In the genomic region with DNA sequence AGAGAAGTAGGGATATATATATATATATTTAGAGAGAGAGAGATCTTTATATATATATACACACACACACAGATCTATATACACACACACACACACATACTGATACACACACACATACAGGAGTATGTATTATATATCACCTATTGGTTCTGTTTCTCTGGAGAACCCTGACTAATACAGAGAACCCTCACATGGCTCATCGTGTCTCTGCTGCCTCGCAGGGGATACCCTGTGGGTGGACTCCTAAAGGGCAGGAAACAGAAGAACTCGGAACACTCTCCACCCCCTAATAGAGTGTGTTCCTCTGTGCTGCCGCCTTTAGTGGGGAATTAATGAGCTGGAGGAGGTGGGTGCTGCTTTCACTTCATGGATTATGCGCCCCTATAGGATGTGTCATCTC, we compare ENCODE assay signal across 22 cellular contexts.
DNase-seq lines count a peak whose midpoint lies in the region; ATAC-seq lines count a peak whose summit lies in the region.
"Had no signal": no experiment of that assay in that cellular context is flagged by ENCODE, and none has a peak within 500 bp of the region (broad histone marks: within the 10 kb centered on the region; RNA-seq: fewer than 3 reads in every experiment).

No MANE protein-coding gene starts in this region.

- H3K27me3 Mint-ChIP-seq in activated CD4-positive, alpha-beta memory T cell treated with anti-CD3 and anti-CD28 coated beads for 36 hours, result peaks cover 9% of the 10 kb centered on the region
- peaks cover 11% of the 10 kb centered on the region for H3K27me3 Mint-ChIP-seq in activated CD4-positive, alpha-beta memory T cell treated with anti-CD3 and anti-CD28 coated beads, Interleukin-2, amount 10 ng/mL, durations not matched to agents 7 days and 5 days
- peaks cover 21% of the 10 kb centered on the region for H3K27me3 Mint-ChIP-seq in activated T-helper 17 cell treated with anti-CD3 and anti-CD28 coated beads, Interleukin-2, amount 50 U/mL, for 72 hours
- H3K27me3 Mint-ChIP-seq: CD4-positive, alpha-beta T cell had no signal

- no peaks in the 10 kb centered on the region for H3K4me1 Mint-ChIP-seq in activated CD4-positive, alpha-beta memory T cell treated with anti-CD3 and anti-CD28 coated beads for 36 hours (ENCODE audit: low read depth)
- no peaks in the 10 kb centered on the region for H3K4me1 Mint-ChIP-seq in activated CD4-positive, alpha-beta memory T cell treated with anti-CD3 and anti-CD28 coated beads, Interleukin-2, amount 10 ng/mL, durations not matched to agents 7 days and 5 days
- no peaks in the 10 kb centered on the region for H3K4me1 Mint-ChIP-seq in activated T-helper 17 cell treated with anti-CD3 and anti-CD28 coated beads, Interleukin-2, amount 50 U/mL, for 72 hours
- H3K4me1 Mint-ChIP-seq: CD14-positive monocyte; CD8-positive, alpha-beta memory T cell had no signal

- intact Hi-C loops in activated CD4-positive, alpha-beta memory T cell treated with anti-CD3 and anti-CD28 coated beads for 36 hours (cut with micrococcal nuclease), result no loop called here

- peak; percentile 40 for ATAC-seq in activated T-helper 17 cell treated with anti-CD3 and anti-CD28 coated beads, Interleukin-2, amount 50 U/mL, for 72 hours (replicated peaks)
- ATAC-seq: A549 had no signal

- no peak overlapping the region for H3K27ac Mint-ChIP-seq in activated CD4-positive, alpha-beta memory T cell treated with anti-CD3 and anti-CD28 coated beads for 36 hours
- H3K27ac Mint-ChIP-seq in activated CD4-positive, alpha-beta memory T cell treated with anti-CD3 and anti-CD28 coated beads, Interleukin-2, amount 10 ng/mL, durations not matched to agents 7 days and 5 days, result no peak overlapping the region
- no peak overlapping the region for H3K27ac Mint-ChIP-seq in activated T-helper 17 cell treated with anti-CD3 and anti-CD28 coated beads, Interleukin-2, amount 50 U/mL, for 72 hours
- H3K27ac Mint-ChIP-seq: CD14-positive monocyte; CD4-positive, alpha-beta T cell; CD8-positive, alpha-beta memory T cell had no signal

- peak; percentile 25 for DNase-seq in activated CD4-positive, alpha-beta memory T cell treated with anti-CD3 and anti-CD28 coated beads for 36 hours
- no peak for DNase-seq in activated CD4-positive, alpha-beta memory T cell treated with anti-CD3 and anti-CD28 coated beads, Interleukin-2, amount 10 ng/mL, durations not matched to agents 7 days and 5 days
- peak; percentile 4 for DNase-seq in stimulated activated CD4-positive, alpha-beta T cell treated with anti-CD3 and anti-CD28 coated beads, Interleukin-15, amount 100 ng/mL, for 24 hours
- DNase-seq in stimulated activated CD4-positive, alpha-beta T cell treated with anti-CD3 and anti-CD28 coated beads, Interleukin-12 subunit alpha, Interleukin-12 subunit beta, amount 100 ng/mL, for 4 hours, result no peak
- DNase-seq in globus pallidus (ENCODE audit: low spot score) (no peak), DMS153 treated with DMSO at 0.1 percent for 48 hours (lab: John Stamatoyannopoulos, UW; ENCODE audit: unreplicated experiment) (no peak)
- DNase-seq: 8988T; ACHN; AML-193; BE2C; CD4-positive, alpha-beta T cell; CD8-positive, alpha-beta memory T cell; DMS 273 treated with DMSO at 0.1 percent for 48 hours; DMS53; DMS79 treated with DMSO at 0.1 percent for 48 hours; GF-D8; GM23248; H7; HCEC 1CT had no signal

- no peak overlapping the region for H3K4me3 Mint-ChIP-seq in activated CD4-positive, alpha-beta memory T cell treated with anti-CD3 and anti-CD28 coated beads for 36 hours
- H3K4me3 Mint-ChIP-seq in activated CD4-positive, alpha-beta memory T cell treated with anti-CD3 and anti-CD28 coated beads, Interleukin-2, amount 10 ng/mL, durations not matched to agents 7 days and 5 days, result no peak overlapping the region
- H3K4me3 Mint-ChIP-seq in activated T-helper 17 cell treated with anti-CD3 and anti-CD28 coated beads, Interleukin-2, amount 50 U/mL, for 72 hours, result no peak overlapping the region
- H3K4me3 Mint-ChIP-seq: CD14-positive monocyte; CD4-positive, alpha-beta T cell; CD8-positive, alpha-beta memory T cell had no signal

- POLR2A ChIA-PET in activated CD4-positive, alpha-beta memory T cell treated with anti-CD3 and anti-CD28 coated beads for 36 hours (lab: Charles Lee), result no interaction called here
- POLR2A ChIA-PET in activated CD4-positive, alpha-beta memory T cell treated with anti-CD3 and anti-CD28 coated beads, Interleukin-2, amount 10 ng/mL, durations not matched to agents 7 days and 5 days (lab: Charles Lee), result no interaction called here

- no peaks in the 10 kb centered on the region for H3K9me3 Mint-ChIP-seq in activated CD4-positive, alpha-beta memory T cell treated with anti-CD3 and anti-CD28 coated beads for 36 hours
- no peaks in the 10 kb centered on the region for H3K9me3 Mint-ChIP-seq in activated CD4-positive, alpha-beta memory T cell treated with anti-CD3 and anti-CD28 coated beads, Interleukin-2, amount 10 ng/mL, durations not matched to agents 7 days and 5 days
- H3K9me3 Mint-ChIP-seq in activated T-helper 17 cell treated with anti-CD3 and anti-CD28 coated beads, Interleukin-2, amount 50 U/mL, for 72 hours, result no peaks in the 10 kb centered on the region
- H3K9me3 Mint-ChIP-seq: CD4-positive, alpha-beta T cell; CD8-positive, alpha-beta memory T cell had no signal

- CTCF ChIA-PET in activated CD4-positive, alpha-beta memory T cell treated with anti-CD3 and anti-CD28 coated beads for 36 hours (lab: Charles Lee), result no interaction called here
- CTCF ChIA-PET in activated CD4-positive, alpha-beta memory T cell treated with anti-CD3 and anti-CD28 coated beads, Interleukin-2, amount 10 ng/mL, durations not matched to agents 7 days and 5 days (lab: Charles Lee), result no interaction called here

- no peaks in the 10 kb centered on the region for H3K36me3 Mint-ChIP-seq in activated CD4-positive, alpha-beta memory T cell treated with anti-CD3 and anti-CD28 coated beads for 36 hours
- H3K36me3 Mint-ChIP-seq in activated CD4-positive, alpha-beta memory T cell treated with anti-CD3 and anti-CD28 coated beads, Interleukin-2, amount 10 ng/mL, durations not matched to agents 7 days and 5 days (ENCODE audit: low read depth), result no peaks in the 10 kb centered on the region
- no peaks in the 10 kb centered on the region for H3K36me3 Mint-ChIP-seq in activated T-helper 17 cell treated with anti-CD3 and anti-CD28 coated beads, Interleukin-2, amount 50 U/mL, for 72 hours (ENCODE audit: low read depth)
- H3K36me3 Mint-ChIP-seq: CD14-positive monocyte; CD8-positive, alpha-beta memory T cell had no signal

Comparison
In these comparisons a context has a peak if more than half of its experiments do, and no peak if none do; other contexts are left out.
1. DNase-seq: peak in activated CD4-positive, alpha-beta memory T cell treated with anti-CD3 and anti-CD28 coated beads for 36 hours (single experiment) and stimulated activated CD4-positive, alpha-beta T cell treated with anti-CD3 and anti-CD28 coated beads, Interleukin-15, amount 100 ng/mL, for 24 hours (single experiment); none in activated CD4-positive, alpha-beta memory T cell treated with anti-CD3 and anti-CD28 coated beads, Interleukin-2, amount 10 ng/mL, durations not matched to agents 7 days and 5 days (single experiment), stimulated activated CD4-positive, alpha-beta T cell treated with anti-CD3 and anti-CD28 coated beads, Interleukin-12 subunit alpha, Interleukin-12 subunit beta, amount 100 ng/mL, for 4 hours (single experiment), globus pallidus (single experiment) and DMS153 treated with DMSO at 0.1 percent for 48 hours (single experiment).